ENCODE assay signal across 18 cellular contexts in genomic region chr1:19698181-19698580, GRCh38. TPM values are rescaled to one million over a fixed set of nuclear protein-coding genes. Genes with fewer than 3 reads are reported as not detected.
A peak's percentile ranks its signal among the peaks of the same experiment; 100 is the strongest.
DNase-seq lines count a peak whose midpoint lies in the region; ATAC-seq, FAIRE-seq and TF ChIP-seq lines count a peak whose summit lies in the region.
"Had no signal": no experiment of that assay in that cellular context is flagged by ENCODE, and none has a peak within 500 bp of the region (broad histone marks: within the 10 kb centered on the region; RNA-seq: fewer than 3 reads in every experiment).

No MANE protein-coding gene starts in this region.

- H3K9me3 ChIP-seq in GM12878 (replicated peaks; ENCODE audit: control insufficient read depth, insufficient read depth, low read length) (no peaks in the 10 kb centered on the region), endodermal cell (ENCODE audit: control insufficient read depth, low read length) (no peaks in the 10 kb centered on the region)
- no peaks in the 10 kb centered on the region for H3K9me3 ChIP-seq in CD4-positive, alpha-beta memory T cell (ENCODE audit: control insufficient read depth in 1 of 2, low read length in 2 of 2)
- H3K9me3 ChIP-seq: BLaER1 treated with 17β-estradiol and CSF1 and Interleukin-3, amounts not matched to agents 10 nM and 100 nM had no signal

- no peaks in the 10 kb centered on the region for H4K20me1 ChIP-seq in GM12878 (ENCODE audit: control insufficient read depth, insufficient read depth)

- H3K27ac ChIP-seq in GM12878 (ENCODE audit: control insufficient read depth, insufficient read depth) (no peak overlapping the region), endodermal cell (ENCODE audit: low read depth, low read length) (no peak overlapping the region)
- no peak overlapping the region for H3K27ac ChIP-seq in CD4-positive, alpha-beta memory T cell (ENCODE audit: low read depth, low read length)
- H3K27ac ChIP-seq: BLaER1 treated with 17β-estradiol and CSF1 and Interleukin-3, amounts not matched to agents 10 nM and 100 nM; GM23248; HL-60; RWPE1 had no signal

- no peak for TF ChIP-seq POLR2A in GM12878 (IDR thresholded peaks at IDR 0.05; ENCODE audit: low read depth, low read length)

- H2AFZ ChIP-seq in GM12878 (ENCODE audit: control insufficient read depth, low read depth, low read length) = no peak overlapping the region
- H2AFZ ChIP-seq: GM23248 had no signal

- TF ChIP-seq CTCF in GM12878 (IDR thresholded peaks at IDR 0.05 in 2 of 3, conservative IDR thresholded peaks at IDR 0.05 in 1 of 3; ENCODE audit: control insufficient read depth in 2 of 3, extremely low read depth in 1 of 3, insufficient read depth in 1 of 3, low read depth in 3 of 3, low read length in 3 of 3) = no peak
- no peak for TF ChIP-seq CTCF in endodermal cell (conservative IDR thresholded peaks at IDR 0.05)

- ATAC-seq in HG03175 (IDR thresholded peaks at IDR 0.05; ENCODE audit: unreplicated experiment) (peak; percentile 56), GM12878 (peak; percentile 97)

- FAIRE-seq in GM12878 (lab: Jason Lieb, UNC) = peak; percentile 75

- H3K4me1 ChIP-seq in GM12878 (ENCODE audit: control insufficient read depth, insufficient read depth, low read length) (peaks cover 4% of the 10 kb centered on the region), endodermal cell (ENCODE audit: control insufficient read depth, insufficient read depth, low read length) (no peaks in the 10 kb centered on the region)
- H3K4me1 ChIP-seq in CD4-positive, alpha-beta memory T cell (ENCODE audit: insufficient read depth, low read length) = no peaks in the 10 kb centered on the region
- H3K4me1 ChIP-seq: BLaER1 treated with 17β-estradiol and CSF1 and Interleukin-3, amounts not matched to agents 10 nM and 100 nM had no signal

- in situ Hi-C loops in GM12878 (cut with MboI) = no loop called here

- no peaks in the 10 kb centered on the region for H3K36me3 Mint-ChIP-seq in endodermal cell (ENCODE audit: low read depth)
- H3K36me3 Mint-ChIP-seq in CD4-positive, alpha-beta memory T cell = peaks cover 33 to 44% of the 10 kb centered on the region in 2 donors

- TF ChIP-seq RAD21 in GM12878 (IDR thresholded peaks at IDR 0.05; ENCODE audit: insufficient read depth, low read depth, low read length) = no peak

- H3K9me3 Mint-ChIP-seq in endodermal cell = no peaks in the 10 kb centered on the region
- no peaks in the 10 kb centered on the region for H3K9me3 Mint-ChIP-seq in CD4-positive, alpha-beta memory T cell

- intact Hi-C loops in GM12878 (cut with micrococcal nuclease; ENCODE audit: unreplicated experiment) = no loop called here
- intact Hi-C loops in CD4-positive, alpha-beta memory T cell (cut with micrococcal nuclease) = no loop called here

- H3K4me1 Mint-ChIP-seq in endodermal cell = peaks cover 4% of the 10 kb centered on the region
- H3K4me1 Mint-ChIP-seq in CD4-positive, alpha-beta memory T cell = peaks cover 0 to 3% (median 0%) of the 10 kb centered on the region in 4 donors

- H3K27me3 Mint-ChIP-seq in endodermal cell (ENCODE audit: insufficient read depth) = peaks cover 2% of the 10 kb centered on the region
- no peaks in the 10 kb centered on the region for H3K27me3 Mint-ChIP-seq in CD4-positive, alpha-beta memory T cell

- 25% methylated on average over 4 of the region's 4 CpGs for WGBS in GM12878 (ENCODE audit: insufficient coverage, insufficient replicate concordance, low lambda C conversion rate, missing lambda C conversion rate)
- WGBS in endodermal cell (ENCODE audit: insufficient coverage in 1 of 2, insufficient read length in 1 of 2), 2 experiments = 76 to 80% methylated on average over 2 to 4 of the region's 4 CpGs

- peaks cover 0 to 4% of the 10 kb centered on the region in 2 experiments; a peak in 1 of 4 replicates for H3K36me3 ChIP-seq in GM12878 (ENCODE audit: control insufficient read depth in 2 of 2, insufficient read depth in 2 of 2, low read length in 1 of 2)
- no peaks in the 10 kb centered on the region for H3K36me3 ChIP-seq in endodermal cell (ENCODE audit: control insufficient read depth, insufficient read depth, low read length)
- no peaks in the 10 kb centered on the region for H3K36me3 ChIP-seq in CD4-positive, alpha-beta memory T cell (ENCODE audit: insufficient read depth, low read length)

- TF ChIP-seq EP300 in GM12878 (IDR thresholded peaks at IDR 0.05; ENCODE audit: borderline replicate concordance in 1 of 2, control insufficient read depth in 1 of 2, low read depth in 2 of 2, low read length in 2 of 2) = no peak; a peak in 1 of 4 replicates

- no peak overlapping the region for H3K4me2 ChIP-seq in GM12878 (ENCODE audit: control insufficient read depth, insufficient read depth)
- H3K4me2 ChIP-seq: BLaER1 treated with 17β-estradiol and CSF1 and Interleukin-3, amounts not matched to agents 10 nM and 100 nM had no signal

- POLR2A ChIA-PET in GM12878 (lab: Charles Lee) = no interaction called here
- POLR2A ChIA-PET in CD4-positive, alpha-beta memory T cell (lab: Charles Lee; ENCODE audit: partially characterized antibody) = no interaction called here

- H3K4me3 Mint-ChIP-seq in endodermal cell = no peak overlapping the region
- no peak overlapping the region for H3K4me3 Mint-ChIP-seq in CD4-positive, alpha-beta memory T cell

- no TSS peak for BruUV-seq in GM12878 (replicated peaks; lab: Mats Ljungman, UMichigan)

- no peaks in the 10 kb centered on the region for H3K79me2 ChIP-seq in GM12878 (ENCODE audit: control insufficient read depth, insufficient read depth, low read length)

- H3K27ac Mint-ChIP-seq in endodermal cell = no peak overlapping the region
- H3K27ac Mint-ChIP-seq in CD4-positive, alpha-beta memory T cell = peak overlapping the region in 1 of 7 donors; percentile 40

- DNase-seq in NOMO-1 treated with DMSO at 0.1 percent for 48 hours (lab: John Stamatoyannopoulos, UW; ENCODE audit: unreplicated experiment) (peak; percentile 3), NOMO-1 treated with dmso at 0.1 percent for 144 hours (lab: John Stamatoyannopoulos, UW; ENCODE audit: unreplicated experiment) (no peak), GM12878 (ENCODE audit: low read depth, low spot score) (no peak), superior temporal gyrus (ENCODE audit: extremely low spot score) (no peak), endodermal cell (no peak)
- DNase-seq in activated naive CD4-positive, alpha-beta T cell (lab: John Stamatoyannopoulos, UW) = no peak
- no peak for DNase-seq in CD4-positive, alpha-beta memory T cell
- DNase-seq: 8988T, EL, GM23248, NCI-H1105, NCI-H187 treated with DMSO at 0.1 percent for 48 hours, NCI-H774 had no signal

- no peak overlapping the region for H3K4me3 ChIP-seq in GM12878
- H3K4me3 ChIP-seq in endodermal cell (ENCODE audit: low read length) = no peak overlapping the region
- H3K4me3 ChIP-seq in CD4-positive, alpha-beta memory T cell (ENCODE audit: low read length in 2 of 2) = no peak overlapping the region
- H3K4me3 ChIP-seq: BLaER1 treated with 17β-estradiol and CSF1 and Interleukin-3, amounts not matched to agents 10 nM and 100 nM; GM23248 had no signal

- no peaks in the 10 kb centered on the region for H3K27me3 ChIP-seq in GM12878 (replicated peaks in 1 of 2; ENCODE audit: control insufficient read depth in 2 of 2, insufficient read depth in 2 of 2, low read length in 1 of 2)
- H3K27me3 ChIP-seq in endodermal cell (ENCODE audit: control insufficient read depth, insufficient read depth, low read length, poor library complexity, severe bottlenecking) = no peaks in the 10 kb centered on the region
- H3K27me3 ChIP-seq in CD4-positive, alpha-beta memory T cell (ENCODE audit: insufficient read depth, low read length) = no peaks in the 10 kb centered on the region
- H3K27me3 ChIP-seq: BLaER1 treated with 17β-estradiol and CSF1 and Interleukin-3, amounts not matched to agents 10 nM and 100 nM had no signal

- H3K9ac ChIP-seq in GM12878 (ENCODE audit: control insufficient read depth, insufficient read depth, low read length) (no peak overlapping the region), endodermal cell (ENCODE audit: extremely low read depth, low read length, poor library complexity, severe bottlenecking) (no peak overlapping the region)
- H3K9ac ChIP-seq: BLaER1 treated with 17β-estradiol and CSF1 and Interleukin-3, amounts not matched to agents 10 nM and 100 nM; GM23248 had no signal

- RAD21 ChIA-PET in GM12878 (lab: Charles Lee; ENCODE audit: unreplicated experiment) = interaction anchor here (1.6 to 2.1 kb wide), 2 partner anchors 13 to 37 kb away, joined by 7 to 10 read pairs; no protein-coding TSS in a partner anchor

- CTCF ChIA-PET in GM12878 (lab: Yijun Ruan, JAX) = interaction anchor here (0.6 to 2.1 kb wide), 6 partner anchors 10 to 775 kb away, joined by 3 to 19 read pairs (median 4); no protein-coding TSS in a partner anchor
- CTCF ChIA-PET in CD4-positive, alpha-beta memory T cell (lab: Charles Lee; ENCODE audit: partially characterized antibody) = no interaction called here

- SMC1A ChIA-PET in GM12878 (lab: Charles Lee; ENCODE audit: uncharacterized antibody, unreplicated experiment) = interaction anchor here (1.2 kb wide), 1 partner anchor 38 kb away, joined by 3 read pairs; no protein-coding TSS in a partner anchor

RNA-seq across cellular contexts. Expression of gene HTR6, which starts 33.5 kb away (rescaled TPM):
- total RNA-seq in GM12878 (2013; cell fraction: nucleolus; rRNA removed) = 0.38 TPM in 1 of 2 replicates, not detected in the other
- total RNA-seq in GM12878 (2014; rRNA removed) (1.0 and 1.2 TPM in 2 replicates), GM12878 (2014; rRNA removed; fragmentation: Illumina TruSeq; extraction: Trizol) (0.28 and 0.31 TPM in 2 replicates), GM12878 (2021) (4.3 and 5.3 TPM in 2 replicates), endodermal cell (under 1 TPM in 1 of 2 donors, not detected in 1; 0.31 TPM)
- polyA plus RNA-seq in GM12878 (2011; ENCODE audit: low read depth) = not detected
- polyA plus RNA-seq in GM12878 (2011; rRNA removed) (0.03 TPM in 1 of 2 replicates, not detected in the other), GM12878 (2014; fragmentation: Illumina TruSeq; extraction: Trizol) (0.22 TPM in 1 of 2 replicates, not detected in the other), GM12878 (2014; fragmentation: Nextera tagmentation; extraction: Ambion mirVana) (not detected), GM12878 (2014; rRNA removed) (2.7 and 3.8 TPM in 2 replicates), GM12878 (2016; fragmentation: Nextera tagmentation; extraction: Ambion mirVana) (1 to 10 TPM; 2.2 to 2.5 TPM)
- polyA plus RNA-seq in GM12878 (2011; cell fraction: cytosol; rRNA removed) = 0.12 and 0.15 TPM in 2 replicates
- polyA plus RNA-seq in GM12878 (2011; cell fraction: nucleus; rRNA removed) = 0.41 and 0.49 TPM in 2 replicates
- 0.37 and 0.69 TPM in 2 replicates for polyA plus RNA-seq in GM12878 (2012)
- polyA minus RNA-seq in GM12878 (2011; rRNA and poly(A)+ RNA removed) = 0.10 TPM in 1 of 2 replicates, not detected in the other
- 0.42 TPM in 1 of 2 replicates, not detected in the other for polyA minus RNA-seq in GM12878 (2011; cell fraction: cytosol; rRNA and poly(A)+ RNA removed)
- polyA minus RNA-seq in GM12878 (2011; cell fraction: nucleus; rRNA and poly(A)+ RNA removed) = 0.29 TPM in 1 of 2 replicates, not detected in the other
- 0.18 TPM for polyA plus RNA-seq in endodermal cell (2013, experiment 1 of 2)
- 0.12 TPM for polyA plus RNA-seq in endodermal cell (2013, experiment 2 of 2)
- total RNA-seq in CD4-positive, alpha-beta memory T cell = under 1 TPM; 0.33 to 0.44 TPM
- polyA plus RNA-seq in CD4-positive, alpha-beta memory T cell = 1 to 10 TPM in 1 of 2 donors, not detected in 1; 1.1 TPM
- total RNA-seq: GM23248, NCI-H460 had no signal
- polyA plus RNA-seq: GM23248 had no signal

RNA-seq across cellular contexts. Expression of gene NBL1, which starts 54.1 kb away (rescaled TPM):
- total RNA-seq in GM12878 (2013; cell fraction: nucleolus; rRNA removed) = 0.29 and 0.94 TPM in 2 replicates
- total RNA-seq in GM12878 (2014; rRNA removed) (1.0 and 1.8 TPM in 2 replicates), GM12878 (2014; rRNA removed; fragmentation: Illumina TruSeq; extraction: Trizol) (0.69 and 0.81 TPM in 2 replicates), GM12878 (2021) (1.9 and 2.4 TPM in 2 replicates), endodermal cell (10 to 100 TPM; 13.7 to 32.4 TPM)
- 0.59 TPM for polyA plus RNA-seq in GM12878 (2011; ENCODE audit: low read depth)
- polyA plus RNA-seq in GM12878 (2011; rRNA removed) (0.35 and 0.83 TPM in 2 replicates), GM12878 (2014; fragmentation: Illumina TruSeq; extraction: Trizol) (0.14 and 0.40 TPM in 2 replicates), GM12878 (2014; fragmentation: Nextera tagmentation; extraction: Ambion mirVana) (under 1 TPM in 1 of 2 experiments, not detected in 1; 0.13 TPM), GM12878 (2014; rRNA removed) (0.82 and 1.2 TPM in 2 replicates), GM12878 (2016; fragmentation: Nextera tagmentation; extraction: Ambion mirVana) (under 1 TPM; 0.36 to 0.45 TPM)
- polyA plus RNA-seq in GM12878 (2011; cell fraction: cytosol; rRNA removed) = 0.75 and 2.0 TPM in 2 replicates
- polyA plus RNA-seq in GM12878 (2011; cell fraction: nucleus; rRNA removed) = 0.47 and 1.1 TPM in 2 replicates
- polyA plus RNA-seq in GM12878 (2012) = 1.2 and 1.4 TPM in 2 replicates
- 0.41 and 0.73 TPM in 2 replicates for polyA minus RNA-seq in GM12878 (2011; rRNA and poly(A)+ RNA removed)
- 1.5 and 3.0 TPM in 2 replicates for polyA minus RNA-seq in GM12878 (2011; cell fraction: cytosol; rRNA and poly(A)+ RNA removed)
- polyA minus RNA-seq in GM12878 (2011; cell fraction: nucleus; rRNA and poly(A)+ RNA removed) = 0.36 and 0.77 TPM in 2 replicates
- 17.1 TPM for polyA plus RNA-seq in endodermal cell (2013, experiment 1 of 2)
- 17.1 TPM for polyA plus RNA-seq in endodermal cell (2013, experiment 2 of 2)
- 10 to 100 TPM; 22.8 to 24.6 TPM for total RNA-seq in CD4-positive, alpha-beta memory T cell
- polyA plus RNA-seq in CD4-positive, alpha-beta memory T cell = 10 to 100 TPM in 1 of 2 donors, 1 to 10 TPM in 1; 8.9 to 12.0 TPM

Comparison
In these comparisons a context has a peak if more than half of its experiments do, and no peak if none do; other contexts are left out.
1. RNA of gene NBL1, which starts 54.1 kb away (total RNA-seq): 13.7 to 32.4 TPM in endodermal cell and 22.8 to 24.6 TPM in CD4-positive, alpha-beta memory T cell; 0.29 to 2.4 TPM in GM12878; every median in the first group is over 4 times any median in the second.